8 cellular contexts compared by ENCODE assay signal in the genomic region with DNA sequence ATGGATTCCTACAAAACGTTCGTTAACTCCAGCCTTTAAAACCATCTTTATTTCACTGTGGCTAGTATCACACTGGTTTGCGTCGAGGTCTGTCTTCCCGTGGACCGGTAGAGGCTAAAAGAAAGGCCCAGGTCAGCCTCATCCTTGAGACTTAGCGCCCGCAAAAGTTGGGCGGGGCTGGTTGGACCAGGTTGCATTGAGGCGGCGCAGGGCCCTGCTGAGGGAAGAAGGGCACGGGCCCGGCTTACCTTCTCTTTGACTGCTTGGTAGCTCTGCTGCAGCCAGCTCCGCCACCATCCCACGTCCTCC. TPM values are rescaled to one million over a fixed set of nuclear protein-coding genes. Genes with fewer than 3 reads are reported as not detected.
DNase-seq lines count a peak whose midpoint lies in the region; ATAC-seq, FAIRE-seq and TF ChIP-seq lines count a peak whose summit lies in the region.

No MANE protein-coding gene starts in this region.

- H3F3A ChIP-seq in PC-9 (ENCODE audit: insufficient read depth, low read depth): peaks cover 10% of the 10 kb centered on the region; the same call in 1 of the 2 replicates

- no peak for TF ChIP-seq CTCF in GM12864 (IDR thresholded peaks at IDR 0.05; ENCODE audit: low read depth, low read length, missing control alignments)
- TF ChIP-seq CTCF in PC-9 (conservative IDR thresholded peaks at IDR 0.05): no peak
- no peak for TF ChIP-seq CTCF in bronchial epithelial cell (IDR thresholded peaks at IDR 0.05; ENCODE audit: insufficient read depth, low read length, severe bottlenecking)
- TF ChIP-seq CTCF in HepG2 (CRISPR knock-in tag; IDR thresholded peaks at IDR 0.05): no peak

- TF ChIP-seq POLR2A in HepG2 (IDR thresholded peaks at IDR 0.05; ENCODE audit: insufficient read depth in 1 of 2, low read depth in 2 of 2, low read length in 2 of 2): no peak

- H4K20me1 ChIP-seq in PC-9 (ENCODE audit: insufficient read depth) (peaks cover 6% of the 10 kb centered on the region), HepG2 (ENCODE audit: insufficient read depth, low read length) (no peaks in the 10 kb centered on the region)

- H3K9me3 ChIP-seq in PC-9 (ENCODE audit: insufficient read depth, low read depth) (no peaks in the 10 kb centered on the region), HepG2 (ENCODE audit: low read length) (no peaks in the 10 kb centered on the region)

- H3K4me3 Mint-ChIP-seq in stimulated activated naive CD8-positive, alpha-beta T cell treated with anti-CD3 and anti-CD28 coated beads, Interleukin-15, Interleukin-2, amounts not matched to agents 100 ng/mL and 50 ng/mL, for 24 hours: peak overlapping the region; percentile 98

- peak; percentile 35 for ATAC-seq in HepG2

- WGBS in HepG2 (ENCODE audit: low lambda C conversion rate): 0% methylated on average over 10 of the region's 15 CpGs

- H3K79me2 ChIP-seq in PC-9 (ENCODE audit: low read depth): peaks cover 38% of the 10 kb centered on the region
- H3K79me2 ChIP-seq in HepG2 (ENCODE audit: insufficient read depth, low read length): peaks cover 41% of the 10 kb centered on the region

- FAIRE-seq in bronchial epithelial cell (lab: Jason Lieb, UNC) (no peak), HepG2 (lab: Jason Lieb, UNC) (no peak), frontal cortex (lab: Jason Lieb, UNC) (no peak)

- H3K27me3 ChIP-seq in PC-9 (ENCODE audit: insufficient read depth, low read depth): no peaks in the 10 kb centered on the region
- no peaks in the 10 kb centered on the region for H3K27me3 ChIP-seq in bronchial epithelial cell (ENCODE audit: control insufficient read depth, insufficient read depth, low read length)
- no peaks in the 10 kb centered on the region; a peak in 1 of 5 replicates for H3K27me3 ChIP-seq in HepG2 (ENCODE audit: control insufficient read depth in 1 of 2, insufficient read depth in 2 of 2, low read length in 2 of 2)

- no peaks in the 10 kb centered on the region for H3K27me3 Mint-ChIP-seq in stimulated activated naive CD8-positive, alpha-beta T cell treated with anti-CD3 and anti-CD28 coated beads, Interleukin-15, Interleukin-2, amounts not matched to agents 100 ng/mL and 50 ng/mL, for 24 hours

- BruUV-seq in PC-9 (replicated peaks; lab: Mats Ljungman, UMichigan) (TSS peak; percentile 56), HepG2 (replicated peaks; lab: Mats Ljungman, UMichigan) (TSS peak; percentile 80)

- peaks cover 27% of the 10 kb centered on the region for H3K4me1 Mint-ChIP-seq in stimulated activated naive CD8-positive, alpha-beta T cell treated with anti-CD3 and anti-CD28 coated beads, Interleukin-15, Interleukin-2, amounts not matched to agents 100 ng/mL and 50 ng/mL, for 24 hours (ENCODE audit: low read depth)

- POLR2A ChIA-PET in HEK293T (lab: Yijun Ruan, JAX): interaction anchor here (0.6 to 2.2 kb wide), 11 partner anchors 15 to 637 kb away, joined by 3 to 12 read pairs (median 4); a partner anchor contains a TSS
- POLR2A ChIA-PET in PC-9 (lab: Charles Lee; ENCODE audit: unreplicated experiment): interaction anchor here (0.6 to 1.0 kb wide), 2 partner anchors 188 to 749 kb away, joined by 9 to 10 read pairs; a partner anchor contains a TSS
- POLR2A ChIA-PET in HepG2 (lab: Yijun Ruan, JAX): interaction anchor here (0.8 to 3.0 kb wide), 25 partner anchors 8 to 365 kb away, joined by 3 to 37 read pairs (median 6); a partner anchor contains a TSS

- H3K4me3 ChIP-seq in GM12864 (ENCODE audit: low read depth, low read length): peak overlapping the region; percentile 76
- peak overlapping the region; percentile 71 for H3K4me3 ChIP-seq in PC-9
- H3K4me3 ChIP-seq in bronchial epithelial cell (ENCODE audit: low read depth, low read length): peak overlapping the region; percentile 88
- H3K4me3 ChIP-seq in HepG2 (replicated peaks in 1 of 3; ENCODE audit: insufficient read depth in 1 of 3, low read depth in 2 of 3, low read length in 3 of 3): peak overlapping the region; percentile 77 to 99 (median 91)

- H2AFZ ChIP-seq in PC-9 (peak overlapping the region; percentile 91), HepG2 (ENCODE audit: low read length) (no peak overlapping the region)

- H3K27ac ChIP-seq in PC-9 (peak overlapping the region; percentile 52), HepG2 (ENCODE audit: extremely low read length, insufficient read depth, low read length) (peak overlapping the region; percentile 96)

- no peaks in the 10 kb centered on the region for H3K9me2 ChIP-seq in PC-9 (ENCODE audit: insufficient read depth)

- peaks cover 11% of the 10 kb centered on the region; the same call in 1 of the 2 replicates for H3K36me3 ChIP-seq in PC-9 (ENCODE audit: low read depth)
- H3K36me3 ChIP-seq in bronchial epithelial cell (ENCODE audit: control insufficient read depth, insufficient read depth, low read length): peaks cover 9% of the 10 kb centered on the region
- peaks cover 11 to 24% of the 10 kb centered on the region in 2 experiments; a peak in 4 of 5 replicates for H3K36me3 ChIP-seq in HepG2 (replicated peaks in 1 of 2; ENCODE audit: control insufficient read depth in 1 of 2, insufficient read depth in 2 of 2, low read length in 2 of 2)

- in situ Hi-C loops in HepG2 (cut with HindIII; ENCODE audit: extremely low pct_ligation_motif_present, low pct_unique_long_range_greater_than_20kb): no loop called here

- CTCF ChIA-PET in HEK293T (lab: Yijun Ruan, JAX): interaction anchor here (0.6 to 0.9 kb wide), 2 partner anchors 193 to 244 kb away, joined by 3 read pairs; no protein-coding TSS in a partner anchor
- CTCF ChIA-PET in PC-9 (lab: Charles Lee): no interaction called here
- CTCF ChIA-PET in HepG2 (lab: Yijun Ruan, JAX; ENCODE audit: low intra/inter-chr PET ratio, low total read pairs): no interaction called here

- H3K4me2 ChIP-seq in PC-9 (peak overlapping the region; percentile 98), HepG2 (ENCODE audit: low read depth, low read length) (peak overlapping the region; percentile 80)

- H3K36me3 Mint-ChIP-seq in stimulated activated naive CD8-positive, alpha-beta T cell treated with anti-CD3 and anti-CD28 coated beads, Interleukin-15, Interleukin-2, amounts not matched to agents 100 ng/mL and 50 ng/mL, for 24 hours (ENCODE audit: low read depth): peaks cover 3% of the 10 kb centered on the region

- TF ChIP-seq EP300 in HepG2 (IDR thresholded peaks at IDR 0.05; ENCODE audit: low read depth in 2 of 2, low read length in 2 of 2): no peak
- no peak for TF ChIP-seq EP300 in HepG2 (CRISPR knock-in tag; IDR thresholded peaks at IDR 0.05; ENCODE audit: borderline replicate concordance)

- peak overlapping the region; percentile 96 for H3K27ac Mint-ChIP-seq in stimulated activated naive CD8-positive, alpha-beta T cell treated with anti-CD3 and anti-CD28 coated beads, Interleukin-15, Interleukin-2, amounts not matched to agents 100 ng/mL and 50 ng/mL, for 24 hours

- 0 out of 2 replicates have a peak, but pooled peaks have one; percentile 26 for TF ChIP-seq RAD21 in HepG2 (CRISPR knock-in tag; IDR thresholded peaks at IDR 0.05)

- no peak for DNase-seq in GM12864 (ENCODE audit: low read depth)
- peak; percentile 75 for DNase-seq in HEK293T (ENCODE audit: extremely low spot score)
- peak in 1 of 2 experiments; percentile 45 for DNase-seq in PC-9
- DNase-seq in bronchial epithelial cell (ENCODE audit: low read depth): peak; percentile 20
- no peak for DNase-seq in HepG2 (ENCODE audit: low spot score)
- no peak for DNase-seq in foreskin melanocyte
- no peak for DNase-seq in frontal cortex (ENCODE audit: low spot score in 2 of 2)

- intact Hi-C loops in PC-9 (cut with micrococcal nuclease; ENCODE audit: unreplicated experiment): loop anchor here (1.0 to 10.0 kb wide), 3 partner anchors 61 to 424 kb away; a partner anchor contains a TSS
- intact Hi-C loops in HepG2 (cut with micrococcal nuclease; ENCODE audit: unreplicated experiment): loop anchor here (2.0 to 10.0 kb wide), 2 partner anchors 43 to 59 kb away; a partner anchor contains a TSS

- no peaks in the 10 kb centered on the region for H3K9me3 Mint-ChIP-seq in stimulated activated naive CD8-positive, alpha-beta T cell treated with anti-CD3 and anti-CD28 coated beads, Interleukin-15, Interleukin-2, amounts not matched to agents 100 ng/mL and 50 ng/mL, for 24 hours

- peaks cover 22% of the 10 kb centered on the region for H3K4me1 ChIP-seq in PC-9 (replicated peaks; ENCODE audit: insufficient read depth)
- peaks cover 31% of the 10 kb centered on the region for H3K4me1 ChIP-seq in HepG2 (ENCODE audit: insufficient read depth, low read length)

- H3K9ac ChIP-seq in HepG2 (ENCODE audit: insufficient read depth, low read depth, low read length): peak overlapping the region; percentile 97

RNA-seq across cellular contexts. Expression of a gene that starts 0.5 kb away (rescaled TPM):
- total RNA-seq in PC-9 (2021) (74.0 and 76.2 TPM in 2 replicates), bronchial epithelial cell (35.5 and 45.6 TPM in 2 replicates), HepG2 (2016; rRNA removed; fragmentation: Illumina TruSeq; extraction: Trizol) (33.2 and 40.3 TPM in 2 replicates), frontal cortex (65.2 TPM)
- 10.7 and 10.9 TPM in 2 replicates for total RNA-seq in HepG2 (2016; cell fraction: cytosol; rRNA removed; fragmentation: Illumina TruSeq; extraction: Trizol; ENCODE audit: low read depth)
- total RNA-seq in HepG2 (2016; cell fraction: insoluble cytoplasmic fraction; rRNA removed; fragmentation: Illumina TruSeq; extraction: Trizol): 35.8 and 41.1 TPM in 2 replicates
- 15.7 and 16.3 TPM in 2 replicates for total RNA-seq in HepG2 (2016; cell fraction: membrane; rRNA removed; fragmentation: Illumina TruSeq; extraction: Trizol)
- total RNA-seq in HepG2 (2016; cell fraction: nucleus; rRNA removed; fragmentation: Illumina TruSeq; extraction: Trizol): 35.4 and 45.5 TPM in 2 replicates
- polyA plus RNA-seq in HepG2 (2011; rRNA removed): 64.2 and 81.8 TPM in 2 replicates
- 39.7 and 41.1 TPM in 2 replicates for polyA plus RNA-seq in HepG2 (2011; cell fraction: cytosol; rRNA removed)
- 145 and 160 TPM in 2 replicates for polyA plus RNA-seq in HepG2 (2011; cell fraction: nucleus; rRNA removed)
- polyA plus RNA-seq in HepG2 (2012): 41.1 and 50.3 TPM in 2 replicates
- polyA plus RNA-seq in HepG2 (2016; cell fraction: cytosol; fragmentation: Illumina TruSeq; extraction: Trizol; ENCODE audit: low read depth): 2.1 and 2.8 TPM in 2 replicates
- polyA plus RNA-seq in HepG2 (2016; cell fraction: insoluble cytoplasmic fraction; fragmentation: Illumina TruSeq; extraction: Trizol; ENCODE audit: low read depth): 28.1 and 29.2 TPM in 2 replicates
- 5.8 and 6.2 TPM in 2 replicates for polyA plus RNA-seq in HepG2 (2016; cell fraction: membrane; fragmentation: Illumina TruSeq; extraction: Trizol; ENCODE audit: low read depth)
- 54.5 and 62.2 TPM in 2 replicates for polyA plus RNA-seq in HepG2 (2016; cell fraction: nucleus; fragmentation: Illumina TruSeq; extraction: Trizol; ENCODE audit: insufficient read depth, low read depth)
- polyA minus RNA-seq in HepG2 (2011; rRNA and poly(A)+ RNA removed; ENCODE audit: low replicate concordance): 42.3 and 46.5 TPM in 2 replicates
- 22.8 and 24.4 TPM in 2 replicates for polyA minus RNA-seq in HepG2 (2011; cell fraction: cytosol; rRNA and poly(A)+ RNA removed)
- polyA minus RNA-seq in HepG2 (2011; cell fraction: nucleus; rRNA and poly(A)+ RNA removed): 68.5 and 83.3 TPM in 2 replicates

RNA-seq across cellular contexts. Expression of a gene that starts 31.4 kb away (rescaled TPM):
- total RNA-seq in PC-9 (2021): 3.8 and 3.9 TPM in 2 replicates
- total RNA-seq in bronchial epithelial cell: 0.26 and 0.64 TPM in 2 replicates
- 0.62 and 1.0 TPM in 2 replicates for total RNA-seq in HepG2 (2016; rRNA removed; fragmentation: Illumina TruSeq; extraction: Trizol)
- total RNA-seq in HepG2 (2016; cell fraction: cytosol; rRNA removed; fragmentation: Illumina TruSeq; extraction: Trizol; ENCODE audit: low read depth): not detected in 2 replicates
- 2.0 TPM in 1 of 2 replicates, not detected in the other for total RNA-seq in HepG2 (2016; cell fraction: insoluble cytoplasmic fraction; rRNA removed; fragmentation: Illumina TruSeq; extraction: Trizol)
- total RNA-seq in HepG2 (2016; cell fraction: membrane; rRNA removed; fragmentation: Illumina TruSeq; extraction: Trizol): 0.53 TPM in 1 of 2 replicates, not detected in the other
- 0.85 and 3.2 TPM in 2 replicates for total RNA-seq in HepG2 (2016; cell fraction: nucleus; rRNA removed; fragmentation: Illumina TruSeq; extraction: Trizol)
- polyA plus RNA-seq in HepG2 (2011; rRNA removed): 1.1 and 2.0 TPM in 2 replicates
- 0.31 and 0.35 TPM in 2 replicates for polyA plus RNA-seq in HepG2 (2011; cell fraction: cytosol; rRNA removed)
- 5.2 and 6.5 TPM in 2 replicates for polyA plus RNA-seq in HepG2 (2011; cell fraction: nucleus; rRNA removed)
- 5.4 and 6.5 TPM in 2 replicates for polyA plus RNA-seq in HepG2 (2012)
- polyA plus RNA-seq in HepG2 (2016; cell fraction: cytosol; fragmentation: Illumina TruSeq; extraction: Trizol; ENCODE audit: low read depth): not detected in 2 replicates
- 0.23 TPM in 1 of 2 replicates, not detected in the other for polyA plus RNA-seq in HepG2 (2016; cell fraction: insoluble cytoplasmic fraction; fragmentation: Illumina TruSeq; extraction: Trizol; ENCODE audit: low read depth)
- polyA plus RNA-seq in HepG2 (2016; cell fraction: membrane; fragmentation: Illumina TruSeq; extraction: Trizol; ENCODE audit: low read depth): 0.43 TPM in 1 of 2 replicates, not detected in the other
- 3.9 TPM in 2 replicates for polyA plus RNA-seq in HepG2 (2016; cell fraction: nucleus; fragmentation: Illumina TruSeq; extraction: Trizol; ENCODE audit: insufficient read depth, low read depth)
- 1.1 and 2.7 TPM in 2 replicates for polyA minus RNA-seq in HepG2 (2011; rRNA and poly(A)+ RNA removed; ENCODE audit: low replicate concordance)
- not detected in 2 replicates for polyA minus RNA-seq in HepG2 (2011; cell fraction: cytosol; rRNA and poly(A)+ RNA removed)
- polyA minus RNA-seq in HepG2 (2011; cell fraction: nucleus; rRNA and poly(A)+ RNA removed): 2.3 and 3.6 TPM in 2 replicates
- 0.41 TPM for total RNA-seq in frontal cortex

RNA-seq across cellular contexts. Expression of a gene that starts 31.5 kb away (rescaled TPM):
- total RNA-seq in PC-9 (2021) (11.7 and 13.1 TPM in 2 replicates), bronchial epithelial cell (0.26 and 0.64 TPM in 2 replicates), HepG2 (2016; rRNA removed; fragmentation: Illumina TruSeq; extraction: Trizol) (0.31 and 3.2 TPM in 2 replicates), frontal cortex (2.0 TPM)
- total RNA-seq in HepG2 (2016; cell fraction: cytosol; rRNA removed; fragmentation: Illumina TruSeq; extraction: Trizol; ENCODE audit: low read depth): 0.71 TPM in 1 of 2 replicates, not detected in the other
- 0.46 and 3.1 TPM in 2 replicates for total RNA-seq in HepG2 (2016; cell fraction: insoluble cytoplasmic fraction; rRNA removed; fragmentation: Illumina TruSeq; extraction: Trizol)
- 0.12 and 0.65 TPM in 2 replicates for total RNA-seq in HepG2 (2016; cell fraction: membrane; rRNA removed; fragmentation: Illumina TruSeq; extraction: Trizol)
- total RNA-seq in HepG2 (2016; cell fraction: nucleus; rRNA removed; fragmentation: Illumina TruSeq; extraction: Trizol): 3.2 and 5.0 TPM in 2 replicates
- 17.6 and 21.8 TPM in 2 replicates for polyA plus RNA-seq in HepG2 (2011; rRNA removed)
- polyA plus RNA-seq in HepG2 (2011; cell fraction: cytosol; rRNA removed): 2.4 and 5.1 TPM in 2 replicates
- 142 and 179 TPM in 2 replicates for polyA plus RNA-seq in HepG2 (2011; cell fraction: nucleus; rRNA removed)
- 7.7 and 16.0 TPM in 2 replicates for polyA plus RNA-seq in HepG2 (2012)
- 0.22 and 0.24 TPM in 2 replicates for polyA plus RNA-seq in HepG2 (2016; cell fraction: cytosol; fragmentation: Illumina TruSeq; extraction: Trizol; ENCODE audit: low read depth)
- 0.81 and 0.98 TPM in 2 replicates for polyA plus RNA-seq in HepG2 (2016; cell fraction: insoluble cytoplasmic fraction; fragmentation: Illumina TruSeq; extraction: Trizol; ENCODE audit: low read depth)
- polyA plus RNA-seq in HepG2 (2016; cell fraction: membrane; fragmentation: Illumina TruSeq; extraction: Trizol; ENCODE audit: low read depth): 0.13 and 0.55 TPM in 2 replicates
- polyA plus RNA-seq in HepG2 (2016; cell fraction: nucleus; fragmentation: Illumina TruSeq; extraction: Trizol; ENCODE audit: insufficient read depth, low read depth): 26.3 and 28.4 TPM in 2 replicates
- 6.1 and 8.3 TPM in 2 replicates for polyA minus RNA-seq in HepG2 (2011; rRNA and poly(A)+ RNA removed; ENCODE audit: low replicate concordance)
- polyA minus RNA-seq in HepG2 (2011; cell fraction: cytosol; rRNA and poly(A)+ RNA removed): 1.3 and 1.8 TPM in 2 replicates
- 16.6 and 17.9 TPM in 2 replicates for polyA minus RNA-seq in HepG2 (2011; cell fraction: nucleus; rRNA and poly(A)+ RNA removed)

RNA-seq across cellular contexts. Expression of a gene that starts 57.8 kb away (rescaled TPM):
- total RNA-seq in PC-9 (2021) (91.5 and 117 TPM in 2 replicates), bronchial epithelial cell (3.2 and 4.2 TPM in 2 replicates), HepG2 (2016; rRNA removed; fragmentation: Illumina TruSeq; extraction: Trizol) (81.9 and 85.1 TPM in 2 replicates), frontal cortex (373 TPM)
- total RNA-seq in HepG2 (2016; cell fraction: cytosol; rRNA removed; fragmentation: Illumina TruSeq; extraction: Trizol; ENCODE audit: low read depth): 39.3 and 48.2 TPM in 2 replicates
- total RNA-seq in HepG2 (2016; cell fraction: insoluble cytoplasmic fraction; rRNA removed; fragmentation: Illumina TruSeq; extraction: Trizol): 79.9 and 80.4 TPM in 2 replicates
- total RNA-seq in HepG2 (2016; cell fraction: membrane; rRNA removed; fragmentation: Illumina TruSeq; extraction: Trizol): 99.4 and 121 TPM in 2 replicates
- 41.2 and 48.0 TPM in 2 replicates for total RNA-seq in HepG2 (2016; cell fraction: nucleus; rRNA removed; fragmentation: Illumina TruSeq; extraction: Trizol)
- 134 and 155 TPM in 2 replicates for polyA plus RNA-seq in HepG2 (2011; rRNA removed)
- 175 and 198 TPM in 2 replicates for polyA plus RNA-seq in HepG2 (2011; cell fraction: cytosol; rRNA removed)
- polyA plus RNA-seq in HepG2 (2011; cell fraction: nucleus; rRNA removed): 42.9 and 54.2 TPM in 2 replicates
- polyA plus RNA-seq in HepG2 (2012): 93.4 and 110 TPM in 2 replicates
- polyA plus RNA-seq in HepG2 (2016; cell fraction: cytosol; fragmentation: Illumina TruSeq; extraction: Trizol; ENCODE audit: low read depth): 130 and 155 TPM in 2 replicates
- 249 and 301 TPM in 2 replicates for polyA plus RNA-seq in HepG2 (2016; cell fraction: insoluble cytoplasmic fraction; fragmentation: Illumina TruSeq; extraction: Trizol; ENCODE audit: low read depth)
- 253 and 267 TPM in 2 replicates for polyA plus RNA-seq in HepG2 (2016; cell fraction: membrane; fragmentation: Illumina TruSeq; extraction: Trizol; ENCODE audit: low read depth)
- 142 and 146 TPM in 2 replicates for polyA plus RNA-seq in HepG2 (2016; cell fraction: nucleus; fragmentation: Illumina TruSeq; extraction: Trizol; ENCODE audit: insufficient read depth, low read depth)
- 31.7 and 183 TPM in 2 replicates for polyA minus RNA-seq in HepG2 (2011; rRNA and poly(A)+ RNA removed; ENCODE audit: low replicate concordance)
- 56.3 and 59.3 TPM in 2 replicates for polyA minus RNA-seq in HepG2 (2011; cell fraction: cytosol; rRNA and poly(A)+ RNA removed)
- 34.6 and 44.4 TPM in 2 replicates for polyA minus RNA-seq in HepG2 (2011; cell fraction: nucleus; rRNA and poly(A)+ RNA removed)

Comparison
In these comparisons a context has a peak if more than half of its experiments do, and no peak if none do; other contexts are left out.
1. DNase-seq: peak in HEK293T (single experiment) and bronchial epithelial cell (single experiment); none in GM12864 (single experiment), HepG2 (single experiment), foreskin melanocyte (single experiment) and frontal cortex (0 of 2).
2. Peak in every context shown above with its lines, with median percentiles within 50 percentile points of each other: H3K4me3 ChIP-seq.